Comparison of ENCODE assay signal across 1 cellular context in the genomic region with DNA sequence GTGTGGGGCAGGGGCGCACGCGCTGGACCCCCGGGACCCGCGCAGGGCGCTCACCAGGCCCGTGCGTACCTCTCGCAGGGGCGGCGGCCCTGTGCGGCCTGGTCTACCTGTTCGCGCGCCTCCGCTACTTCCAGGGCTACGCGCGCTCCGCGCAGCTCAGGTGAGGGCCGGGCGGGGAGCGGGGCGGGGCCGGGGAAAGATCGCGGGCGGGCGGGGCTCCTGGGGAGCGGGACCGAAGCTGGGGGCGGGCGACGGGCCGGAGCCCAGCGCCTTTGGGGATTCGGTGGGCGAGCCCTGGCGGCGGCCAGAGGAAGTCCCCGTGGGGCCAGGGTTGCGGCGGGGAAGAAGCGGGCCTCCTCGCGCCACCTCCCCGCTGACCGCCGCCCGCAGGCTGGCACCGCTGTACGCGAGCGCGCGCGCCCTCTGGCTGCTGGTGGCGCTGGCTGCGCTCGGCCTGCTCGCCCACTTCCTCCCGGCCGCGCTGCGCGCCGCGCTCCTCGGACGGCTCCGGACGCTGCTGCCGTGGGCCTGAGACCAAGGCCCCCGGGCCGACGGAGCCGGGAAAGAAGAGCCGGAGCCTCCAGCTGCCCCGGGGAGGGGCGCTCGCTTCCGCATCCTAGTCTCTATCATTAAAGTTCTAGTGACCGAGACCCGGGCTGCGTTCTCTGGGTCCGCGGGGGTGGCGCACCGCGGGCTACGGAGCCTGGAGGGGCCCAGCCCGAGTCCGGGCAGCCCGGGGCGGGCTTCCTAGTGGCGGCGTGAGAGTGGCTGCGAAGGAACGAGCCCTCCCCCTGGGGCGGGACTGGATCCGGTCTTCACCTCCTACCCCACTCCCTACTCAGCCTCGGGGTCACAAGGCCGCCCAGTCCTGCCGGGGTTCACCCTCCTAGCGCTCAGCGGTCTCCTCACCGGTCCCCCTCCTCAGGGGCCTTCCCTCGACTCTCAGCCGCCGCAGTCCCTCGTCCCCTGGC.
TF ChIP-seq lines count a peak whose summit lies in the region.

No MANE protein-coding gene starts in this region.

TF ChIP-seq in HepG2, 621 proteins besides CTCF, POLR2A, EP300 and RAD21 (continues in another document):
- no peak for TF ChIP-seq KAT2B (IDR thresholded peaks at IDR 0.05; ENCODE audit: borderline replicate concordance, low read depth, low read length)
- no peak for TF ChIP-seq HMG20A (CRISPR knock-in tag; IDR thresholded peaks at IDR 0.05; ENCODE audit: borderline replicate concordance)
- TF ChIP-seq SOX6 (IDR thresholded peaks at IDR 0.05), result no peak
- no peak; the same call in 1 of the 2 replicates for TF ChIP-seq SOX6 (CRISPR knock-in tag; IDR thresholded peaks at IDR 0.05)
- TF ChIP-seq CREM (IDR thresholded peaks at IDR 0.05), result no peak
- TF ChIP-seq CREM (CRISPR knock-in tag; IDR thresholded peaks at IDR 0.05), result no peak
- TF ChIP-seq KDM2A (CRISPR knock-in tag; IDR thresholded peaks at IDR 0.05; ENCODE audit: borderline replicate concordance, low read depth), result peak; percentile 97
- TF ChIP-seq, protein P1, sequence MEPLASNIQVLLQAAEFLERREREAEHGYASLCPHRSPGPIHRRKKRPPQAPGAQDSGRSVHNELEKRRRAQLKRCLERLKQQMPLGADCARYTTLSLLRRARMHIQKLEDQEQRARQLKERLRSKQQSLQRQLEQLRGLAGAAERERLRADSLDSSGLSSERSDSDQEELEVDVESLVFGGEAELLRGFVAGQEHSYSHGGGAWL (CRISPR knock-in tag; IDR thresholded peaks at IDR 0.05), result no peak; the same call in 1 of the 2 replicates
- TF ChIP-seq YEATS2 (CRISPR knock-in tag; IDR thresholded peaks at IDR 0.05; ENCODE audit: borderline replicate concordance), result 0 out of 2 replicates have a peak, but pooled peaks have one; percentile 23
- TF ChIP-seq ZNF205 (CRISPR knock-in tag; IDR thresholded peaks at IDR 0.05), result no peak
- 0 out of 2 replicates have a peak, but pooled peaks have one; percentile 41 for TF ChIP-seq MAF1 (CRISPR knock-in tag; IDR thresholded peaks at IDR 0.05; ENCODE audit: borderline replicate concordance)
- no peak; the same call in 1 of the 2 replicates for TF ChIP-seq ZNF503 (CRISPR knock-in tag; IDR thresholded peaks at IDR 0.05)
- TF ChIP-seq DPF2 (CRISPR knock-in tag; IDR thresholded peaks at IDR 0.05; ENCODE audit: borderline replicate concordance, low read depth), result no peak
- no peak for TF ChIP-seq TRIM24 (CRISPR knock-in tag; IDR thresholded peaks at IDR 0.05)
- TF ChIP-seq ZNF567 (CRISPR knock-in tag; IDR thresholded peaks at IDR 0.05; ENCODE audit: borderline replicate concordance), result no peak
- no peak; the same call in 1 of the 2 replicates for TF ChIP-seq NFYC (CRISPR knock-in tag; IDR thresholded peaks at IDR 0.05)
- no peak for TF ChIP-seq TRAFD1 (CRISPR knock-in tag; IDR thresholded peaks at IDR 0.05; ENCODE audit: borderline replicate concordance)
- TF ChIP-seq, protein P2, sequence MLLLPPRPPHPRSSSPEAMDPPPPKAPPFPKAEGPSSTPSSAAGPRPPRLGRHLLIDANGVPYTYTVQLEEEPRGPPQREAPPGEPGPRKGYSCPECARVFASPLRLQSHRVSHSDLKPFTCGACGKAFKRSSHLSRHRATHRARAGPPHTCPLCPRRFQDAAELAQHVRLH (CRISPR knock-in tag; IDR thresholded peaks at IDR 0.05; ENCODE audit: borderline replicate concordance, low read depth), result no peak; the same call in 1 of the 2 replicates
- no peak for TF ChIP-seq NR3C1 (CRISPR knock-in tag; IDR thresholded peaks at IDR 0.05)
- TF ChIP-seq ZZZ3 (CRISPR knock-in tag; IDR thresholded peaks at IDR 0.05; ENCODE audit: borderline replicate concordance), result no peak
- no peak for TF ChIP-seq PLRG1 (conservative IDR thresholded peaks at IDR 0.05)
- no peak for TF ChIP-seq ZNF816 (CRISPR knock-in tag; IDR thresholded peaks at IDR 0.05; ENCODE audit: borderline replicate concordance)
- TF ChIP-seq ZNF562 (CRISPR knock-in tag; IDR thresholded peaks at IDR 0.05; ENCODE audit: borderline replicate concordance), result no peak
- no peak for TF ChIP-seq ZNF280D (CRISPR knock-in tag; IDR thresholded peaks at IDR 0.05)
- TF ChIP-seq, protein P3, sequence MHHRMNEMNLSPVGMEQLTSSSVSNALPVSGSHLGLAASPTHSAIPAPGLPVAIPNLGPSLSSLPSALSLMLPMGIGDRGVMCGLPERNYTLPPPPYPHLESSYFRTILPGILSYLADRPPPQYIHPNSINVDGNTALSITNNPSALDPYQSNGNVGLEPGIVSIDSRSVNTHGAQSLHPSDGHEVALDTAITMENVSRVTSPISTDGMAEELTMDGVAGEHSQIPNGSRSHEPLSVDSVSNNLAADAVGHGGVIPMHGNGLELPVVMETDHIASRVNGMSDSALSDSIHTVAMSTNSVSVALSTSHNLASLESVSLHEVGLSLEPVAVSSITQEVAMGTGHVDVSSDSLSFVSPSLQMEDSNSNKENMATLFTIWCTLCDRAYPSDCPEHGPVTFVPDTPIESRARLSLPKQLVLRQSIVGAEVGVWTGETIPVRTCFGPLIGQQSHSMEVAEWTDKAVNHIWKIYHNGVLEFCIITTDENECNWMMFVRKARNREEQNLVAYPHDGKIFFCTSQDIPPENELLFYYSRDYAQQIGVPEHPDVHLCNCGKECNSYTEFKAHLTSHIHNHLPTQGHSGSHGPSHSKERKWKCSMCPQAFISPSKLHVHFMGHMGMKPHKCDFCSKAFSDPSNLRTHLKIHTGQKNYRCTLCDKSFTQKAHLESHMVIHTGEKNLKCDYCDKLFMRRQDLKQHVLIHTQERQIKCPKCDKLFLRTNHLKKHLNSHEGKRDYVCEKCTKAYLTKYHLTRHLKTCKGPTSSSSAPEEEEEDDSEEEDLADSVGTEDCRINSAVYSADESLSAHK (CRISPR knock-in tag; IDR thresholded peaks at IDR 0.05; ENCODE audit: borderline replicate concordance), result no peak
- TF ChIP-seq BCL6 (CRISPR knock-in tag; IDR thresholded peaks at IDR 0.05), result no peak
- TF ChIP-seq, protein P4, sequence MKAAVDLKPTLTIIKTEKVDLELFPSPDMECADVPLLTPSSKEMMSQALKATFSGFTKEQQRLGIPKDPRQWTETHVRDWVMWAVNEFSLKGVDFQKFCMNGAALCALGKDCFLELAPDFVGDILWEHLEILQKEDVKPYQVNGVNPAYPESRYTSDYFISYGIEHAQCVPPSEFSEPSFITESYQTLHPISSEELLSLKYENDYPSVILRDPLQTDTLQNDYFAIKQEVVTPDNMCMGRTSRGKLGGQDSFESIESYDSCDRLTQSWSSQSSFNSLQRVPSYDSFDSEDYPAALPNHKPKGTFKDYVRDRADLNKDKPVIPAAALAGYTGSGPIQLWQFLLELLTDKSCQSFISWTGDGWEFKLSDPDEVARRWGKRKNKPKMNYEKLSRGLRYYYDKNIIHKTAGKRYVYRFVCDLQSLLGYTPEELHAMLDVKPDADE (CRISPR knock-in tag; IDR thresholded peaks at IDR 0.05), result no peak
- TF ChIP-seq ZNF430 (CRISPR knock-in tag; IDR thresholded peaks at IDR 0.05), result no peak
- TF ChIP-seq KLF15 (CRISPR knock-in tag; IDR thresholded peaks at IDR 0.05; ENCODE audit: borderline replicate concordance), result peak; percentile 61; the same call in 1 of the 2 replicates
- no peak; the same call in 1 of the 2 replicates for TF ChIP-seq ZNF143 (CRISPR knock-in tag; IDR thresholded peaks at IDR 0.05)
- TF ChIP-seq ZNF367 (CRISPR knock-in tag; IDR thresholded peaks at IDR 0.05; ENCODE audit: borderline replicate concordance), result no peak
- no peak for TF ChIP-seq SNRNP70 (IDR thresholded peaks at IDR 0.05; ENCODE audit: low read depth, low read length)
- TF ChIP-seq KMT2A (CRISPR knock-in tag; IDR thresholded peaks at IDR 0.05), result no peak
- TF ChIP-seq MED1 (CRISPR knock-in tag; IDR thresholded peaks at IDR 0.05), result peak; percentile 38
- TF ChIP-seq ZNF569 (CRISPR knock-in tag; IDR thresholded peaks at IDR 0.05; ENCODE audit: borderline replicate concordance), result no peak
- no peak for TF ChIP-seq JUNB (CRISPR knock-in tag; IDR thresholded peaks at IDR 0.05; ENCODE audit: borderline replicate concordance)
- TF ChIP-seq ZNF225 (CRISPR knock-in tag; IDR thresholded peaks at IDR 0.05), result no peak
- no peak for TF ChIP-seq ZNF644 (CRISPR knock-in tag; IDR thresholded peaks at IDR 0.05; ENCODE audit: low read depth)
- no peak for TF ChIP-seq ZNF552 (CRISPR knock-in tag; IDR thresholded peaks at IDR 0.05; ENCODE audit: borderline replicate concordance)
- TF ChIP-seq HNF4A (CRISPR knock-in tag; IDR thresholded peaks at IDR 0.05), result no peak
- no peak; the same call in 1 of the 2 replicates for TF ChIP-seq ZNF547 (CRISPR knock-in tag; IDR thresholded peaks at IDR 0.05)
- TF ChIP-seq ZNF124 (CRISPR knock-in tag; IDR thresholded peaks at IDR 0.05), result no peak
- no peak for TF ChIP-seq ZNF337 (CRISPR knock-in tag; IDR thresholded peaks at IDR 0.05; ENCODE audit: borderline replicate concordance, low read depth)
- TF ChIP-seq, protein P5, sequence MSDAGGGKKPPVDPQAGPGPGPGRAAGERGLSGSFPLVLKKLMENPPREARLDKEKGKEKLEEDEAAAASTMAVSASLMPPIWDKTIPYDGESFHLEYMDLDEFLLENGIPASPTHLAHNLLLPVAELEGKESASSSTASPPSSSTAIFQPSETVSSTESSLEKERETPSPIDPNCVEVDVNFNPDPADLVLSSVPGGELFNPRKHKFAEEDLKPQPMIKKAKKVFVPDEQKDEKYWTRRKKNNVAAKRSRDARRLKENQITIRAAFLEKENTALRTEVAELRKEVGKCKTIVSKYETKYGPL (CRISPR knock-in tag; IDR thresholded peaks at IDR 0.05), result no peak
- TF ChIP-seq SOX5 (CRISPR knock-in tag; IDR thresholded peaks at IDR 0.05; ENCODE audit: borderline replicate concordance), result no peak
- TF ChIP-seq ZNF326 (CRISPR knock-in tag; IDR thresholded peaks at IDR 0.05; ENCODE audit: borderline replicate concordance), result no peak
- TF ChIP-seq ZNF614 (CRISPR knock-in tag; IDR thresholded peaks at IDR 0.05; ENCODE audit: borderline replicate concordance), result no peak
- no peak for TF ChIP-seq ZNF260 (CRISPR knock-in tag; IDR thresholded peaks at IDR 0.05; ENCODE audit: borderline replicate concordance, low read depth)
- TF ChIP-seq, protein P6, sequence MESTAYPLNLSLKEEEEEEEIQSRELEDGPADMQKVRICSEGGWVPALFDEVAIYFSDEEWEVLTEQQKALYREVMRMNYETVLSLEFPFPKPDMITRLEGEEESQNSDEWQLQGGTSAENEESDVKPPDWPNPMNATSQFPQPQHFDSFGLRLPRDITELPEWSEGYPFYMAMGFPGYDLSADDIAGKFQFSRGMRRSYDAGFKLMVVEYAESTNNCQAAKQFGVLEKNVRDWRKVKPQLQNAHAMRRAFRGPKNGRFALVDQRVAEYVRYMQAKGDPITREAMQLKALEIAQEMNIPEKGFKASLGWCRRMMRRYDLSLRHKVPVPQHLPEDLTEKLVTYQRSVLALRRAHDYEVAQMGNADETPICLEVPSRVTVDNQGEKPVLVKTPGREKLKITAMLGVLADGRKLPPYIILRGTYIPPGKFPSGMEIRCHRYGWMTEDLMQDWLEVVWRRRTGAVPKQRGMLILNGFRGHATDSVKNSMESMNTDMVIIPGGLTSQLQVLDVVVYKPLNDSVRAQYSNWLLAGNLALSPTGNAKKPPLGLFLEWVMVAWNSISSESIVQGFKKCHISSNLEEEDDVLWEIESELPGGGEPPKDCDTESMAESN (CRISPR knock-in tag; conservative IDR thresholded peaks at IDR 0.05), result peak; percentile 47; the same call in 1 of the 2 replicates
- TF ChIP-seq RFX1 (IDR thresholded peaks at IDR 0.05), result no peak
- TF ChIP-seq GPN1 (CRISPR knock-in tag; IDR thresholded peaks at IDR 0.05; ENCODE audit: borderline replicate concordance), result no peak
- no peak for TF ChIP-seq MBD4 (IDR thresholded peaks at IDR 0.05; ENCODE audit: borderline replicate concordance, low read length)
- TF ChIP-seq SRSF4 (IDR thresholded peaks at IDR 0.05; ENCODE audit: low read depth, low read length, poor library complexity, severe bottlenecking), result no peak
